In genomic region chr2:85588218-85589044, GRCh38 we compare ENCODE assay signal across 10 cellular contexts. TPM values are rescaled to one million over a fixed set of nuclear protein-coding genes. Genes with fewer than 3 reads are reported as not detected.
DNase-seq lines count a peak whose midpoint lies in the region; ATAC-seq and TF ChIP-seq lines count a peak whose summit lies in the region.
"Had no signal": no experiment of that assay in that cellular context is flagged by ENCODE, and none has a peak within 500 bp of the region (broad histone marks: within the 10 kb centered on the region; RNA-seq: fewer than 3 reads in every experiment).

No MANE protein-coding gene starts in this region.

- H3K4me3 Mint-ChIP-seq in activated naive CD8-positive, alpha-beta T cell treated with anti-CD3 and anti-CD28 coated beads, Interleukin-2, amount 10 ng/mL, durations not matched to agents 7 days and 5 days = no peak overlapping the region
- no peak overlapping the region for H3K4me3 Mint-ChIP-seq in activated naive CD8-positive, alpha-beta T cell treated with anti-CD3 and anti-CD28 coated beads for 36 hours
- H3K4me3 Mint-ChIP-seq in nephron = no peak overlapping the region
- H3K4me3 Mint-ChIP-seq: WTC11 had no signal

- H3K9me3 ChIP-seq in tibial nerve = no peaks in the 10 kb centered on the region

- ATAC-seq in activated naive CD8-positive, alpha-beta T cell treated with anti-CD3 and anti-CD28 coated beads, Interleukin-2, amount 10 ng/mL, durations not matched to agents 7 days and 5 days (ENCODE audit: low read depth) = no peak
- ATAC-seq in HG03280 (IDR thresholded peaks at IDR 0.05; ENCODE audit: unreplicated experiment) = no peak
- ATAC-seq: WTC11 had no signal

- peaks cover 0 to 91% (median 72%) of the 10 kb centered on the region in 4 donors for H3K4me1 ChIP-seq in tibial nerve

- no peaks in the 10 kb centered on the region for H3K9me3 Mint-ChIP-seq in activated naive CD8-positive, alpha-beta T cell treated with anti-CD3 and anti-CD28 coated beads, Interleukin-2, amount 10 ng/mL, durations not matched to agents 7 days and 5 days
- H3K9me3 Mint-ChIP-seq in activated naive CD8-positive, alpha-beta T cell treated with anti-CD3 and anti-CD28 coated beads for 36 hours = no peaks in the 10 kb centered on the region
- H3K9me3 Mint-ChIP-seq in nephron = no peaks in the 10 kb centered on the region
- H3K9me3 Mint-ChIP-seq: IgD-negative memory B cell, WTC11 had no signal

- peaks cover 9% of the 10 kb centered on the region for H3K36me3 Mint-ChIP-seq in activated naive CD8-positive, alpha-beta T cell treated with anti-CD3 and anti-CD28 coated beads, Interleukin-2, amount 10 ng/mL, durations not matched to agents 7 days and 5 days
- peaks cover under 1% of the 10 kb centered on the region for H3K36me3 Mint-ChIP-seq in activated naive CD8-positive, alpha-beta T cell treated with anti-CD3 and anti-CD28 coated beads for 36 hours
- H3K36me3 Mint-ChIP-seq in nephron (ENCODE audit: low read depth) = no peaks in the 10 kb centered on the region
- H3K36me3 Mint-ChIP-seq: IgD-negative memory B cell, WTC11 had no signal

- no peak for TF ChIP-seq CTCF in nephron (IDR thresholded peaks at IDR 0.05; ENCODE audit: unreplicated experiment in 3 of 3)
- no peak for TF ChIP-seq CTCF in tibial nerve (IDR thresholded peaks at IDR 0.05)

- no peaks in the 10 kb centered on the region for H3K27me3 ChIP-seq in tibial nerve

- peaks cover 48% of the 10 kb centered on the region for H3K4me1 Mint-ChIP-seq in activated naive CD8-positive, alpha-beta T cell treated with anti-CD3 and anti-CD28 coated beads, Interleukin-2, amount 10 ng/mL, durations not matched to agents 7 days and 5 days
- peaks cover 32% of the 10 kb centered on the region for H3K4me1 Mint-ChIP-seq in activated naive CD8-positive, alpha-beta T cell treated with anti-CD3 and anti-CD28 coated beads for 36 hours
- peaks cover 37% of the 10 kb centered on the region for H3K4me1 Mint-ChIP-seq in nephron

- H3K27ac ChIP-seq in caudate nucleus (ENCODE audit: low read depth, low read length) (peak overlapping the region; percentile 48), tibial nerve (peak overlapping the region in 3 of 4 donors; percentile 74 to 95 (median 93))

- no peak for TF ChIP-seq POLR2A in tibial nerve (IDR thresholded peaks at IDR 0.05)

- no peak for TF ChIP-seq EP300 in tibial nerve (IDR thresholded peaks at IDR 0.05)

- no peak for DNase-seq in activated naive CD8-positive, alpha-beta T cell treated with anti-CD3 and anti-CD28 coated beads, Interleukin-2, amount 10 ng/mL, durations not matched to agents 7 days and 5 days
- DNase-seq in activated naive CD8-positive, alpha-beta T cell treated with anti-CD3 and anti-CD28 coated beads for 36 hours = no peak
- DNase-seq in caudate nucleus (lab: John Stamatoyannopoulos, UW) = no peak
- no peak for DNase-seq in tibial nerve (ENCODE audit: low spot score in 2 of 2)
- no peak for DNase-seq in NCI-H1417 treated with DMSO at 0.1 percent for 48 hours (lab: John Stamatoyannopoulos, UW)
- DNase-seq in stimulated activated CD8-positive, alpha-beta memory T cell treated with anti-CD3 and anti-CD28 coated beads, Interleukin-4, amount 100 ng/mL, for 48 hours = no peak

- WGBS in tibial nerve, 2 donors = 76 to 78% methylated on average over 9 of the region's 9 CpGs

- no peaks in the 10 kb centered on the region for H3K27me3 Mint-ChIP-seq in activated naive CD8-positive, alpha-beta T cell treated with anti-CD3 and anti-CD28 coated beads, Interleukin-2, amount 10 ng/mL, durations not matched to agents 7 days and 5 days
- no peaks in the 10 kb centered on the region for H3K27me3 Mint-ChIP-seq in activated naive CD8-positive, alpha-beta T cell treated with anti-CD3 and anti-CD28 coated beads for 36 hours
- no peaks in the 10 kb centered on the region for H3K27me3 Mint-ChIP-seq in nephron (ENCODE audit: low read depth)
- H3K27me3 Mint-ChIP-seq: IgD-negative memory B cell had no signal

- H3K36me3 ChIP-seq in tibial nerve = no peaks in the 10 kb centered on the region

- H3K4me3 ChIP-seq in tibial nerve = no peak overlapping the region

- POLR2A ChIA-PET in activated naive CD8-positive, alpha-beta T cell treated with anti-CD3 and anti-CD28 coated beads, Interleukin-2, amount 10 ng/mL, durations not matched to agents 7 days and 5 days (lab: Charles Lee) = interaction anchor here (1.2 to 1.9 kb wide), 4 partner anchors 7 to 23 kb away, joined by 4 to 8 read pairs (median 6); partner anchors contain the start of genes C2orf68 and RNF181

- peak overlapping the region; percentile 59 for H3K27ac Mint-ChIP-seq in activated naive CD8-positive, alpha-beta T cell treated with anti-CD3 and anti-CD28 coated beads, Interleukin-2, amount 10 ng/mL, durations not matched to agents 7 days and 5 days
- H3K27ac Mint-ChIP-seq in activated naive CD8-positive, alpha-beta T cell treated with anti-CD3 and anti-CD28 coated beads for 36 hours = no peak overlapping the region
- H3K27ac Mint-ChIP-seq in nephron = peak overlapping the region; percentile 15 to 39 (median 18)
- H3K27ac Mint-ChIP-seq: WTC11 had no signal

RNA-seq across cellular contexts. Expression of gene VAMP5, which starts 4.2 kb away (rescaled TPM):
- total RNA-seq in activated naive CD8-positive, alpha-beta T cell treated with anti-CD3 and anti-CD28 coated beads, Interleukin-2, amount 10 ng/mL, durations not matched to agents 7 days and 5 days = 10 to 100 TPM; 66.7 to 70.8 TPM
- 10 to 100 TPM; 27.9 to 29.3 TPM for total RNA-seq in activated naive CD8-positive, alpha-beta T cell treated with anti-CD3 and anti-CD28 coated beads for 36 hours
- total RNA-seq in tibial nerve = 10 to 100 TPM; 39.6 to 91.6 (median 55.6) TPM

RNA-seq across cellular contexts. Expression of gene RNF181, which starts 7.1 kb away (rescaled TPM):
- total RNA-seq in activated naive CD8-positive, alpha-beta T cell treated with anti-CD3 and anti-CD28 coated beads, Interleukin-2, amount 10 ng/mL, durations not matched to agents 7 days and 5 days = 10 to 100 TPM; 96.4 to 97.4 TPM
- total RNA-seq in activated naive CD8-positive, alpha-beta T cell treated with anti-CD3 and anti-CD28 coated beads for 36 hours = 100 to 1,000 TPM in 1 of 2 experiments, 10 to 100 TPM in 1; 90.9 to 104 TPM
- total RNA-seq in tibial nerve = 100 to 1,000 TPM; 117 to 212 (median 162) TPM

RNA-seq across cellular contexts. Expression of gene VAMP8, which starts 11.0 kb away (rescaled TPM):
- total RNA-seq in activated naive CD8-positive, alpha-beta T cell treated with anti-CD3 and anti-CD28 coated beads, Interleukin-2, amount 10 ng/mL, durations not matched to agents 7 days and 5 days = 100 to 1,000 TPM; 128 to 135 TPM
- 10 to 100 TPM; 94.3 to 98.3 TPM for total RNA-seq in activated naive CD8-positive, alpha-beta T cell treated with anti-CD3 and anti-CD28 coated beads for 36 hours
- 10 to 100 TPM in 2 of 4 donors, 1 to 10 TPM in 2; 4.3 to 24.0 (median 11.8) TPM for total RNA-seq in tibial nerve

RNA-seq across cellular contexts. Expression of gene TMEM150A, which starts 14.1 kb away (rescaled TPM):
- 1 to 10 TPM; 5.3 to 7.0 TPM for total RNA-seq in activated naive CD8-positive, alpha-beta T cell treated with anti-CD3 and anti-CD28 coated beads, Interleukin-2, amount 10 ng/mL, durations not matched to agents 7 days and 5 days
- total RNA-seq in activated naive CD8-positive, alpha-beta T cell treated with anti-CD3 and anti-CD28 coated beads for 36 hours = 1 to 10 TPM; 2.4 to 3.4 TPM
- 10 to 100 TPM; 12.9 to 29.4 (median 16.6) TPM for total RNA-seq in tibial nerve

RNA-seq across cellular contexts. Expression of gene C2orf68, which starts 23.4 kb away (rescaled TPM):
- total RNA-seq in activated naive CD8-positive, alpha-beta T cell treated with anti-CD3 and anti-CD28 coated beads, Interleukin-2, amount 10 ng/mL, durations not matched to agents 7 days and 5 days = 10 to 100 TPM; 54.7 to 61.2 TPM
- 10 to 100 TPM; 23.1 to 25.0 TPM for total RNA-seq in activated naive CD8-positive, alpha-beta T cell treated with anti-CD3 and anti-CD28 coated beads for 36 hours
- 10 to 100 TPM; 15.7 to 21.9 (median 19.7) TPM for total RNA-seq in tibial nerve
